16 cellular contexts compared by ENCODE assay signal in the genomic region with DNA sequence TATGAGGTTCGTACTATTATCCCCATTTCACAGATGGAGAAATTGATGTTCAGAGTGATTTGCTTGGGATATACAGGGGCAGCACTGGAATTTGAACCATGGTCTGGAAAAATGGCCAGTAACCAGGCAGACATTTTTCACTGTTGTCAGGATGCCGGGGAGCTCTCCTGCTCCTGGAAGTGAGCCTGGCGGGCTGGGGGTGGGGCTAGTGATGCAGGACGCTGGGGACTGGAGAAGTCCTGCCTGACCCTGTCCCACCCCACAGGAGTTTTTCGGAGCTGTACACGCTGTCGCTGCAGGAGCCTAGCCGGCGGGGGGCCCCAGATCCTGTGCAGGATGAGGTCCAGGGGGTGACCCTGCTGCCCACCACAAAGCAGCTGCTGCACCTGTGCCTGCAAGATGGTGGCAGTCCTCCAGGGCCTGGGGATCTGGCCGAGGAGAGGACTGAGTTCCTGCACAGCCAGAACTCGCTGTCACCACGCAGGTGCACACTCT. TPM values are rescaled to one million over a fixed set of nuclear protein-coding genes. Genes with fewer than 3 reads are reported as not detected.
DNase-seq lines count a peak whose midpoint lies in the region; ATAC-seq and TF ChIP-seq lines count a peak whose summit lies in the region.
"Had no signal": no experiment of that assay in that cellular context is flagged by ENCODE, and none has a peak within 500 bp of the region (broad histone marks: within the 10 kb centered on the region; RNA-seq: fewer than 3 reads in every experiment).

No MANE protein-coding gene starts in this region.

- H3K4me1 Mint-ChIP-seq in chondrocyte (ENCODE audit: low read depth) = peaks cover 33% of the 10 kb centered on the region

- H3K79me1 ChIP-seq in neuronal stem cell (ENCODE audit: low read depth, low read length) = no peaks in the 10 kb centered on the region

- RAD21 ChIA-PET in HCT116 (lab: Charles Lee; ENCODE audit: low non-redundant PET in 1 of 2, low total read pairs in 2 of 2, uncharacterized antibody in 2 of 2, unreplicated experiment in 2 of 2) = no interaction called here

- no peak overlapping the region for H2AFZ ChIP-seq in HCT116 (ENCODE audit: low read depth, low read length, poor library complexity, severe bottlenecking)
- no peak overlapping the region for H2AFZ ChIP-seq in neuronal stem cell (ENCODE audit: low read length)

- no peak overlapping the region for H4K8ac ChIP-seq in neuronal stem cell (ENCODE audit: low read depth, low read length)

- no CpG with 5 or more reads among the region's 12 CpGs for WGBS in neuronal stem cell (ENCODE audit: extremely low coverage in 2 of 2, insufficient read length in 2 of 2, insufficient replicate concordance in 1 of 2), 2 donors

- TF ChIP-seq POLR2A in HCT116 (IDR thresholded peaks at IDR 0.05; ENCODE audit: borderline replicate concordance, extremely low read depth, insufficient read depth, insufficient read length) = no peak

- no peak for TF ChIP-seq RAD21 in HCT116 (IDR thresholded peaks at IDR 0.05; ENCODE audit: low read depth)

- H3K27me3 ChIP-seq in HCT116 (ENCODE audit: insufficient read depth, low read length) (no peaks in the 10 kb centered on the region), neuronal stem cell (ENCODE audit: control insufficient read depth in 3 of 3, insufficient read depth in 3 of 3, low read depth in 1 of 3, low read length in 3 of 3) (peaks cover 0 to 17% (median 0%) of the 10 kb centered on the region in 3 experiments)

- H3K14ac ChIP-seq in neuronal stem cell (ENCODE audit: low read length) = peak overlapping the region; percentile 12

- no peaks in the 10 kb centered on the region for H3K9me2 ChIP-seq in HCT116 (ENCODE audit: insufficient read depth)

- H3K27ac ChIP-seq in HCT116 (ENCODE audit: low read depth, low read length) (peak overlapping the region; percentile 96; the same call in 1 of the 2 replicates), neuronal stem cell (replicated peaks; ENCODE audit: low read length) (no peak overlapping the region)
- H3K27ac ChIP-seq: WERI-Rb-1 had no signal

- ATAC-seq in HCT116 = no peak
- ATAC-seq: activated CD8-positive, alpha-beta T cell treated with anti-CD3 and anti-CD28 coated beads, Interleukin-2, amount 10 ng/mL, durations not matched to agents 7 days and 5 days; activated T-helper 17 cell treated with anti-CD3 and anti-CD28 coated beads, Interleukin-2, amount 50 U/mL, for 72 hours had no signal

- no peak for DNase-seq in HCT116 (ENCODE audit: low read depth, low spot score)
- DNase-seq in chondrocyte (ENCODE audit: low spot score) = peak; percentile 92
- DNase-seq in neuronal stem cell (ENCODE audit: low spot score) = no peak
- no peak for DNase-seq in KG1 (lab: John Stamatoyannopoulos, UW)
- no peak for DNase-seq in NCI-H446 treated with DMSO at 0.1 percent for 48 hours (lab: John Stamatoyannopoulos, UW)
- no peak for DNase-seq in activated CD4-positive, alpha-beta T cell treated with anti-CD3 and anti-CD28 coated beads for 4 hours
- DNase-seq: activated CD8-positive, alpha-beta T cell treated with anti-CD3 and anti-CD28 coated beads, Interleukin-2, amount 10 ng/mL, durations not matched to agents 7 days and 5 days; DMS79; foreskin melanocyte; NCI-H2029; NCI-H526; occipital lobe; stimulated activated CD4-positive, alpha-beta T cell treated with anti-CD3 and anti-CD28 coated beads, Interleukin-4, amount 100 ng/mL, for 24 hours; WERI-Rb-1 had no signal

- POLR2A ChIA-PET in HCT116 (lab: Charles Lee) = interaction anchor here (0.7 kb wide), 1 partner anchor 14 kb away, joined by 4 read pairs; a partner anchor contains a TSS

- peak overlapping the region; percentile 11 for H3K18ac ChIP-seq in neuronal stem cell (ENCODE audit: low read length)

- TF ChIP-seq CTCF in HCT116 (IDR thresholded peaks at IDR 0.05 in 2 of 3, conservative IDR thresholded peaks at IDR 0.05 in 1 of 3; ENCODE audit: borderline replicate concordance in 1 of 3, insufficient read depth in 1 of 3, low read depth in 2 of 3, low read length in 2 of 3) (no peak), chondrocyte (IDR thresholded peaks at IDR 0.05) (no peak)

- peaks cover 56 to 87% of the 10 kb centered on the region in 2 experiments for H3K4me1 ChIP-seq in HCT116 (ENCODE audit: control insufficient read depth in 1 of 2, insufficient read depth in 2 of 2, low read length in 2 of 2)
- H3K4me1 ChIP-seq in neuronal stem cell (ENCODE audit: control insufficient read depth in 2 of 2, insufficient read depth in 1 of 2, low read depth in 1 of 2, low read length in 2 of 2) = peaks cover 14 to 16% of the 10 kb centered on the region in 2 donors

- H2AK5ac ChIP-seq in neuronal stem cell (ENCODE audit: low read depth, low read length) = peak overlapping the region; percentile 74

- H3K4me3 ChIP-seq in HCT116 (replicated peaks in 1 of 2; ENCODE audit: low read depth in 1 of 2, low read length in 2 of 2) = no peak overlapping the region
- no peak overlapping the region for H3K4me3 ChIP-seq in neuronal stem cell (ENCODE audit: low read length in 2 of 2)

- no peak overlapping the region for H3K9ac ChIP-seq in HCT116 (ENCODE audit: low read length)
- H3K9ac ChIP-seq in neuronal stem cell (ENCODE audit: low read depth, low read length, poor library complexity) = no peak overlapping the region

- H3K27me3 Mint-ChIP-seq in chondrocyte (ENCODE audit: low read depth) = no peaks in the 10 kb centered on the region
- H3K27me3 Mint-ChIP-seq: activated T-helper 17 cell treated with anti-CD3 and anti-CD28 coated beads, Interleukin-2, amount 50 U/mL, for 72 hours; central memory CD8-positive, alpha-beta T cell had no signal

- H2BK15ac ChIP-seq in neuronal stem cell (ENCODE audit: low read length) = no peak overlapping the region

- no peak overlapping the region for H3K4me2 ChIP-seq in HCT116 (ENCODE audit: low read length)
- no peak overlapping the region for H3K4me2 ChIP-seq in neuronal stem cell (ENCODE audit: insufficient read depth, low read length, poor library complexity, severe bottlenecking)

- no peaks in the 10 kb centered on the region for H3K36me3 Mint-ChIP-seq in chondrocyte (ENCODE audit: low read depth)

- no peak overlapping the region for H2BK5ac ChIP-seq in neuronal stem cell (ENCODE audit: low read length)

- no TSS peak for BruUV-seq in HCT116 (replicated peaks; lab: Mats Ljungman, UMichigan)

- H3K9me3 Mint-ChIP-seq in chondrocyte (ENCODE audit: low read depth) = no peaks in the 10 kb centered on the region
- H3K9me3 Mint-ChIP-seq: activated T-helper 17 cell treated with anti-CD3 and anti-CD28 coated beads, Interleukin-2, amount 50 U/mL, for 72 hours; central memory CD8-positive, alpha-beta T cell had no signal

- peaks cover 0 to 10% of the 10 kb centered on the region in 2 experiments; a peak in 1 of 4 replicates for H3K36me3 ChIP-seq in HCT116 (ENCODE audit: control insufficient read depth in 1 of 2, insufficient read depth in 2 of 2, low read length in 2 of 2)
- peaks cover 0 to 29% of the 10 kb centered on the region in 2 donors for H3K36me3 ChIP-seq in neuronal stem cell (replicated peaks in 1 of 2; ENCODE audit: control insufficient read depth in 2 of 2, insufficient read depth in 2 of 2, low read length in 2 of 2)

- no peaks in the 10 kb centered on the region; the same call in 1 of the 2 replicates for H3K79me2 ChIP-seq in HCT116 (ENCODE audit: insufficient read depth, low read length)

- no peak overlapping the region for H3K23ac ChIP-seq in neuronal stem cell (ENCODE audit: low read depth, low read length, poor library complexity)

- CTCF ChIA-PET in HCT116 (lab: Charles Lee) = no interaction called here

- H2BK120ac ChIP-seq in neuronal stem cell (ENCODE audit: low read depth, low read length) = no peak overlapping the region

- no peak overlapping the region for H4K91ac ChIP-seq in neuronal stem cell (ENCODE audit: low read depth, low read length, poor library complexity)

- H3K4me3 Mint-ChIP-seq in chondrocyte (ENCODE audit: unreplicated experiment) = no peak overlapping the region
- H3K4me3 Mint-ChIP-seq: activated CD8-positive, alpha-beta T cell treated with anti-CD3 and anti-CD28 coated beads, Interleukin-2, amount 10 ng/mL, durations not matched to agents 7 days and 5 days; activated T-helper 17 cell treated with anti-CD3 and anti-CD28 coated beads, Interleukin-2, amount 50 U/mL, for 72 hours; central memory CD8-positive, alpha-beta T cell had no signal

- no peak overlapping the region for H3K4ac ChIP-seq in neuronal stem cell (ENCODE audit: low read length)

- no peak overlapping the region for H3K27ac Mint-ChIP-seq in chondrocyte (ENCODE audit: unreplicated experiment)
- H3K27ac Mint-ChIP-seq: activated CD8-positive, alpha-beta T cell treated with anti-CD3 and anti-CD28 coated beads, Interleukin-2, amount 10 ng/mL, durations not matched to agents 7 days and 5 days; activated T-helper 17 cell treated with anti-CD3 and anti-CD28 coated beads, Interleukin-2, amount 50 U/mL, for 72 hours had no signal

- H3K9me3 ChIP-seq in HCT116 (ENCODE audit: control insufficient read depth in 1 of 2, insufficient read depth in 1 of 2, low read depth in 1 of 2, low read length in 2 of 2) (no peaks in the 10 kb centered on the region), neuronal stem cell (replicated peaks in 1 of 2; ENCODE audit: control insufficient read depth in 2 of 2, insufficient read depth in 1 of 2, low read depth in 1 of 2, low read length in 2 of 2) (no peaks in the 10 kb centered on the region)

- intact Hi-C loops in HCT116 (cut with micrococcal nuclease) = no loop called here

- peak overlapping the region; percentile 54 for H2BK12ac ChIP-seq in neuronal stem cell (ENCODE audit: low read length)

- H4K20me1 ChIP-seq in HCT116 (ENCODE audit: insufficient read depth) = no peaks in the 10 kb centered on the region

RNA-seq across cellular contexts. Expression of a gene that starts 11.1 kb away (rescaled TPM):
- total RNA-seq in HCT116 (2021; ENCODE audit: unreplicated experiment) (105 TPM), chondrocyte (22.7 to 33.3 TPM (median 27.4 TPM) in 3 replicates)
- 88.0 and 91.4 TPM in 2 replicates for polyA plus RNA-seq in HCT116 (2012)
- 13.1 TPM for polyA plus RNA-seq in neuronal stem cell (2013, experiment 1 of 2)
- 15.5 TPM for polyA plus RNA-seq in neuronal stem cell (2013, experiment 2 of 2)

RNA-seq across cellular contexts. Expression of a gene that starts 13.7 kb away (rescaled TPM):
- total RNA-seq in HCT116 (2021; ENCODE audit: unreplicated experiment) (78.5 TPM), chondrocyte (65.3 to 73.6 TPM (median 72.7 TPM) in 3 replicates)
- 95.2 and 115 TPM in 2 replicates for polyA plus RNA-seq in HCT116 (2012)
- 26.0 TPM for polyA plus RNA-seq in neuronal stem cell (2013, experiment 1 of 2)
- 24.2 TPM for polyA plus RNA-seq in neuronal stem cell (2013, experiment 2 of 2)

RNA-seq across cellular contexts. Expression of a gene that starts 33.5 kb away (rescaled TPM):
- total RNA-seq in HCT116 (2021; ENCODE audit: unreplicated experiment) (50.4 TPM), chondrocyte (32.6 to 57.7 TPM (median 36.3 TPM) in 3 replicates)
- 32.6 and 43.2 TPM in 2 replicates for polyA plus RNA-seq in HCT116 (2012)
- 11.7 TPM for polyA plus RNA-seq in neuronal stem cell (2013, experiment 1 of 2)
- 11.4 TPM for polyA plus RNA-seq in neuronal stem cell (2013, experiment 2 of 2)

RNA-seq across cellular contexts. Expression of a gene that starts 35.0 kb away (rescaled TPM):
- total RNA-seq in HCT116 (2021; ENCODE audit: unreplicated experiment) (59.8 TPM), chondrocyte (30.2 to 34.6 TPM (median 31.6 TPM) in 3 replicates)
- polyA plus RNA-seq in HCT116 (2012) = 38.4 and 39.6 TPM in 2 replicates
- 34.0 TPM for polyA plus RNA-seq in neuronal stem cell (2013, experiment 1 of 2)
- 32.6 TPM for polyA plus RNA-seq in neuronal stem cell (2013, experiment 2 of 2)

RNA-seq across cellular contexts. Expression of a gene that starts 53.4 kb away (rescaled TPM):
- 0.61 TPM for total RNA-seq in HCT116 (2021; ENCODE audit: unreplicated experiment)
- polyA plus RNA-seq in HCT116 (2012) = 0.66 and 0.91 TPM in 2 replicates
- 0.22 to 0.44 TPM in 2 of 3 replicates, not detected in the other for total RNA-seq in chondrocyte
- 0.06 TPM for polyA plus RNA-seq in neuronal stem cell (2013, experiment 1 of 2)
- polyA plus RNA-seq in neuronal stem cell (2013, experiment 2 of 2) = 0.08 TPM
